ENCODE assay signal across 26 cellular contexts in genomic region chr9:133791069-133791468, GRCh38.
"Had no signal": no experiment of that assay in that cellular context is flagged by ENCODE, and none has a peak within 500 bp of the region (broad histone marks: within the 10 kb centered on the region; RNA-seq: fewer than 3 reads in every experiment).

No MANE protein-coding gene starts in this region.

- H3K27me3 ChIP-seq: stomach, suprapubic skin, testis, thyroid gland, tibial artery, tibial nerve, transverse colon, upper lobe of left lung, upper lobe of right lung, uterus, vagina had no signal

- H3K36me3 ChIP-seq: thyroid gland, transverse colon, uterus had no signal

- ATAC-seq: stimulated activated memory B cell treated with anti-CD40 and anti-IgM and Interleukin-4, amounts not matched to agents 10 μg/mL and 1 μg/mL and 100 μg/mL, for 72 hours; stimulated activated naive B cell treated with anti-CD40 and anti-IgM and Interleukin-4, amounts not matched to agents 10 μg/mL and 1 μg/mL and 100 μg/mL, for 72 hours; stimulated activated naive CD8-positive, alpha-beta T cell treated with anti-CD3 and anti-CD28 coated beads, Interleukin-15, amount 100 ng/mL, for 72 hours; stimulated activated naive CD8-positive, alpha-beta T cell treated with anti-CD3 and anti-CD28 coated beads, Interleukin-15, Interleukin-2, amounts not matched to agents 100 U/mL and 50 U/mL, for 24 hours; upper lobe of right lung had no signal

- H3K27ac ChIP-seq: stomach, suprapubic skin, testis, thoracic aorta, thyroid gland, tibial artery, tibial nerve, transverse colon, upper lobe of left lung, upper lobe of right lung, uterus, vagina had no signal

- DNase-seq: stimulated activated CD4-positive, alpha-beta T cell treated with anti-CD3 and anti-CD28 coated beads, Interleukin-2, amount 100 ng/mL, for 48 hours; stimulated activated CD4-positive, alpha-beta T cell treated with anti-CD3 and anti-CD28 coated beads, Interleukin-4, amount 100 ng/mL, for 1 hour; stimulated activated CD4-positive, alpha-beta T cell treated with anti-CD3 and anti-CD28 coated beads, Interleukin-4, amount 100 ng/mL, for 24 hours; stimulated activated CD4-positive, alpha-beta T cell treated with anti-CD3 and anti-CD28 coated beads, Interleukin-4, amount 100 ng/mL, for 4 hours; stimulated activated CD8-positive, alpha-beta memory T cell treated with anti-CD3 and anti-CD28 coated beads, Interleukin-4, amount 100 ng/mL, for 48 hours; stimulated activated naive B cell treated with anti-CD40 and anti-IgM and Interleukin-4, amounts not matched to agents 10 μg/mL and 1 μg/mL and 100 μg/mL, for 72 hours; stimulated activated naive CD4-positive, alpha-beta T cell; stimulated activated naive CD4-positive, alpha-beta T cell treated with Interleukin-2 at 50 U/mL for 16 hours; stimulated activated naive CD8-positive, alpha-beta T cell treated with anti-CD3 and anti-CD28 coated beads, Interleukin-15, amount 100 ng/mL, for 72 hours; stimulated activated naive CD8-positive, alpha-beta T cell treated with anti-CD3 and anti-CD28 coated beads, Interleukin-15, Interleukin-2, amounts not matched to agents 100 U/mL and 50 U/mL, for 24 hours; stomach; substantia nigra; testis; thyroid gland; tibial artery; transverse colon; trophoblast cell; upper lobe of right lung; uterus had no signal

- H3K4me3 ChIP-seq: stomach, suprapubic skin, testis, thoracic aorta, thyroid gland, tibial artery, tibial nerve, transverse colon, upper lobe of left lung, upper lobe of right lung, uterus, vagina had no signal

- H3K9me3 ChIP-seq: stomach, suprapubic skin, testis, thoracic aorta, thyroid gland, tibial artery, tibial nerve, transverse colon, upper lobe of left lung, upper lobe of right lung, uterus, vagina had no signal

- FAIRE-seq: urothelium cell line had no signal
